23 cellular contexts compared by ENCODE assay signal in genomic region chr16:73280366-73280765, GRCh38.
A peak's percentile ranks its signal among the peaks of the same experiment; 100 is the strongest.
DNase-seq lines count a peak whose midpoint lies in the region; ATAC-seq and TF ChIP-seq lines count a peak whose summit lies in the region.
"Had no signal": no experiment of that assay in that cellular context is flagged by ENCODE, and none has a peak within 500 bp of the region (broad histone marks: within the 10 kb centered on the region; RNA-seq: fewer than 3 reads in every experiment).

No MANE protein-coding gene starts in this region.

- no peak overlapping the region for H3K4me3 ChIP-seq in epithelial cell of esophagus (ENCODE audit: low read length)
- H3K4me3 ChIP-seq: BLaER1 treated with 17β-estradiol and CSF1 and Interleukin-3, amounts not matched to agents 10 nM and 100 nM; GM23338; MG63; PC-9 had no signal

- DNase-seq in DMS53 (lab: John Stamatoyannopoulos, UW) (peak; percentile 68), M059J (ENCODE audit: low read depth) (peak; percentile 20), epithelial cell of esophagus (ENCODE audit: low read depth) (peak; percentile 27), renal cortical epithelial cell (ENCODE audit: low read depth) (peak; percentile 11), cortex of kidney (lab: John Stamatoyannopoulos, UW) (no peak)
- DNase-seq in effector CD4-positive, alpha-beta T cell: no peak
- DNase-seq: AML-193; CD4-positive, alpha-beta T cell; DMS79; H9; KBM-7; MG63; NCI-H1048; NCI-H1417; NCI-H1694; NCI-H2029 treated with DMSO at 0.1 percent for 48 hours; NCI-H526 treated with DMSO at 0.1 percent for 48 hours; PC-9; RPMI8226; SHP77 had no signal

- TF ChIP-seq CTCF in epithelial cell of esophagus (IDR thresholded peaks at IDR 0.05; ENCODE audit: insufficient read depth, low read depth, low read length, missing control alignments): no peak

- ATAC-seq in HG03039 (IDR thresholded peaks at IDR 0.05; ENCODE audit: unreplicated experiment): no peak
- ATAC-seq: GM23338 had no signal

Comparison
In these comparisons a context has a peak if more than half of its experiments do, and no peak if none do; other contexts are left out.
1. DNase-seq: peak in DMS53 (single experiment), M059J (single experiment), epithelial cell of esophagus (single experiment) and renal cortical epithelial cell (single experiment); none in cortex of kidney (single experiment) and effector CD4-positive, alpha-beta T cell (single experiment).